ENCODE assay signal across 24 cellular contexts in genomic region chr11:3200388-3201111, GRCh38. TPM values are rescaled to one million over a fixed set of nuclear protein-coding genes. Genes with fewer than 3 reads are reported as not detected.
"Had no signal": no experiment of that assay in that cellular context is flagged by ENCODE, and none has a peak within 500 bp of the region (broad histone marks: within the 10 kb centered on the region; RNA-seq: fewer than 3 reads in every experiment).

No MANE protein-coding gene starts in this region.

- DNase-seq: activated CD4-positive, alpha-beta T cell treated with anti-CD3 and anti-CD28 coated beads for 36 hours; activated CD4-positive, alpha-beta T cell treated with anti-CD3 and anti-CD28 coated beads, Interleukin-2, amount 50 U/mL, for 48 hours; gastrocnemius medialis; kidney; naive B cell; stimulated activated CD4-positive, alpha-beta T cell treated with anti-CD3 and anti-CD28 coated beads, Interleukin-4, amount 100 ng/mL, for 24 hours; stomach; SW 1271; testis; WERI-Rb-1 had no signal

- H3K4me3 ChIP-seq: breast epithelium, coronary artery, gastrocnemius medialis, mucosa of descending colon, stomach, testis had no signal

- H3K27me3 ChIP-seq: testis had no signal

- H3K9me3 ChIP-seq: breast epithelium, gastrocnemius medialis, mucosa of descending colon, stomach, testis had no signal

- H3K4me3 Mint-ChIP-seq: activated CD4-positive, alpha-beta T cell treated with anti-CD3 and anti-CD28 coated beads for 36 hours; activated naive CD4-positive, alpha-beta T cell treated with anti-CD3 and anti-CD28 coated beads, Interleukin-2, amount 50 U/mL, for 24 hours; activated T-helper 17 cell treated with anti-CD3 and anti-CD28 coated beads, Interleukin-2, amount 50 U/mL, for 72 hours; naive B cell; neural crest cell; stimulated activated effector memory CD8-positive, alpha-beta T cell treated with anti-CD3 and anti-CD28 coated beads, Interleukin-12 subunit alpha, Interleukin-12 subunit beta, amount 100 ng/mL, for 72 hours had no signal

- H3K36me3 ChIP-seq: breast epithelium, gastrocnemius medialis, stomach, WERI-Rb-1 had no signal

- H3K4me1 ChIP-seq: breast epithelium, gastrocnemius medialis, testis had no signal

- H3K27ac ChIP-seq: breast epithelium, coronary artery, gastrocnemius medialis, stomach, testis, WERI-Rb-1 had no signal

- H3K27ac Mint-ChIP-seq: activated CD4-positive, alpha-beta T cell treated with anti-CD3 and anti-CD28 coated beads for 36 hours; activated naive CD4-positive, alpha-beta T cell treated with anti-CD3 and anti-CD28 coated beads, Interleukin-2, amount 50 U/mL, for 24 hours; activated T-helper 17 cell treated with anti-CD3 and anti-CD28 coated beads, Interleukin-2, amount 50 U/mL, for 72 hours; naive B cell; stimulated activated effector memory CD8-positive, alpha-beta T cell treated with anti-CD3 and anti-CD28 coated beads, Interleukin-12 subunit alpha, Interleukin-12 subunit beta, amount 100 ng/mL, for 72 hours had no signal

- H3K36me3 Mint-ChIP-seq: activated naive CD4-positive, alpha-beta T cell treated with anti-CD3 and anti-CD28 coated beads, Interleukin-2, amount 50 U/mL, for 24 hours; naive B cell; stimulated activated effector memory CD8-positive, alpha-beta T cell treated with anti-CD3 and anti-CD28 coated beads, Interleukin-12 subunit alpha, Interleukin-12 subunit beta, amount 100 ng/mL, for 72 hours had no signal

- H3K9me3 Mint-ChIP-seq: activated naive CD4-positive, alpha-beta T cell treated with anti-CD3 and anti-CD28 coated beads, Interleukin-2, amount 50 U/mL, for 24 hours; activated T-helper 17 cell treated with anti-CD3 and anti-CD28 coated beads, Interleukin-2, amount 50 U/mL, for 72 hours; neural crest cell; stimulated activated effector memory CD8-positive, alpha-beta T cell treated with anti-CD3 and anti-CD28 coated beads, Interleukin-12 subunit alpha, Interleukin-12 subunit beta, amount 100 ng/mL, for 72 hours had no signal

- H3K4me1 Mint-ChIP-seq: activated CD4-positive, alpha-beta T cell treated with anti-CD3 and anti-CD28 coated beads for 36 hours; activated T-helper 17 cell treated with anti-CD3 and anti-CD28 coated beads, Interleukin-2, amount 50 U/mL, for 72 hours; naive B cell; neural crest cell had no signal

- ATAC-seq: activated CD4-positive, alpha-beta T cell treated with anti-CD3 and anti-CD28 coated beads for 36 hours; activated T-helper 17 cell treated with anti-CD3 and anti-CD28 coated beads, Interleukin-2, amount 50 U/mL, for 72 hours; gastrocnemius medialis; left lobe of liver; mucosa of descending colon; sciatic nerve; stimulated activated effector memory CD8-positive, alpha-beta T cell treated with anti-CD3 and anti-CD28 coated beads, Interleukin-12 subunit alpha, Interleukin-12 subunit beta, amount 100 ng/mL, for 72 hours had no signal

RNA-seq across cellular contexts. Expression of gene MRGPRG, which starts 18.1 kb away (rescaled TPM):
- total RNA-seq: activated CD4-positive, alpha-beta T cell treated with anti-CD3 and anti-CD28 coated beads for 36 hours; activated T-helper 17 cell treated with anti-CD3 and anti-CD28 coated beads, Interleukin-2, amount 50 U/mL, for 72 hours; astrocyte; breast epithelium; gastrocnemius medialis; kidney; left lobe of liver; mucosa of descending colon; neural crest cell; osteocyte; sciatic nerve; stomach; urinary bladder had no signal
- polyA plus RNA-seq: adipose tissue, esophagus, stomach, urinary bladder had no signal

RNA-seq across cellular contexts. Expression of gene MRGPRE, which starts 31.7 kb away (rescaled TPM):
- total RNA-seq: activated CD4-positive, alpha-beta T cell treated with anti-CD3 and anti-CD28 coated beads for 36 hours; activated T-helper 17 cell treated with anti-CD3 and anti-CD28 coated beads, Interleukin-2, amount 50 U/mL, for 72 hours; astrocyte; breast epithelium; gastrocnemius medialis; left lobe of liver; neural crest cell; osteocyte; sciatic nerve; stomach; urinary bladder had no signal
- polyA plus RNA-seq: esophagus, stomach had no signal
